ENCODE assay signal across 8 cellular contexts in genomic region chr12:81797100-81797499, GRCh38. TPM values are rescaled to one million over a fixed set of nuclear protein-coding genes. Genes with fewer than 3 reads are reported as not detected.
DNase-seq lines count a peak whose midpoint lies in the region; ATAC-seq and TF ChIP-seq lines count a peak whose summit lies in the region.

No MANE protein-coding gene starts in this region.

- TF ChIP-seq CTCF in heart left ventricle (IDR thresholded peaks at IDR 0.05) = peak in 7 of 12 donors; percentile 7 to 32 (median 28)
- no peak for TF ChIP-seq CTCF in left ventricle myocardium inferior (IDR thresholded peaks at IDR 0.05; ENCODE audit: borderline replicate concordance)
- peak; percentile 48 for TF ChIP-seq CTCF in LNCAP (IDR thresholded peaks at IDR 0.05)

- H3K4me1 ChIP-seq in heart left ventricle = no peaks in the 10 kb centered on the region
- H3K4me1 ChIP-seq in left ventricle myocardium inferior = no peaks in the 10 kb centered on the region

- ATAC-seq in heart left ventricle = no peak
- ATAC-seq in stimulated activated naive CD8-positive, alpha-beta T cell treated with anti-CD3 and anti-CD28 coated beads, Interleukin-15, Interleukin-2, amounts not matched to agents 100 U/mL and 50 U/mL, for 24 hours = no peak
- no peak for ATAC-seq in GM19463 (IDR thresholded peaks at IDR 0.05; ENCODE audit: unreplicated experiment)

- WGBS in heart left ventricle, 4 donors = 39 to 46% (median 43%) methylated on average over 3 of the region's 3 CpGs

- no peak for DNase-seq in heart left ventricle
- DNase-seq in left ventricle myocardium inferior = no peak
- peak; percentile 2 for DNase-seq in cerebellum (ENCODE audit: low spot score)
- no peak for DNase-seq in hypothalamus (lab: John Stamatoyannopoulos, UW)
- DNase-seq in stimulated activated naive CD8-positive, alpha-beta T cell treated with anti-CD3 and anti-CD28 coated beads, Interleukin-15, Interleukin-2, amounts not matched to agents 100 U/mL and 50 U/mL, for 24 hours = no peak
- DNase-seq in NCI-H510A (lab: John Stamatoyannopoulos, UW) = no peak

- no peak overlapping the region for H3K27ac ChIP-seq in heart left ventricle
- no peak overlapping the region for H3K27ac ChIP-seq in left ventricle myocardium inferior (replicated peaks)

- H3K4me3 ChIP-seq in heart left ventricle (no peak overlapping the region), left ventricle myocardium inferior (no peak overlapping the region)

- TF ChIP-seq POLR2A in heart left ventricle (IDR thresholded peaks at IDR 0.05) = no peak

- H3K9me3 ChIP-seq in heart left ventricle (no peaks in the 10 kb centered on the region), left ventricle myocardium inferior (replicated peaks) (no peaks in the 10 kb centered on the region)

- intact Hi-C loops in heart left ventricle (cut with DNase I) = no loop called here
- intact Hi-C loops in left ventricle myocardium inferior (cut with micrococcal nuclease) = no loop called here

- H3K27me3 ChIP-seq in heart left ventricle (no peaks in the 10 kb centered on the region), left ventricle myocardium inferior (ENCODE audit: low read depth) (peaks cover 4% of the 10 kb centered on the region)

- H3K36me3 ChIP-seq in heart left ventricle (no peaks in the 10 kb centered on the region), left ventricle myocardium inferior (no peaks in the 10 kb centered on the region)

RNA-seq across cellular contexts. Expression of gene PPFIA2, which starts 38.0 kb away (rescaled TPM):
- 1 to 10 TPM in 1 of 9 donors, under 1 TPM in 5, not detected in 3; 0.44 to 1.3 (median 0.53) TPM for total RNA-seq in heart left ventricle
- under 1 TPM; 0.08 to 0.15 TPM for polyA plus RNA-seq in heart left ventricle
- total RNA-seq in left ventricle myocardium inferior = 0.82 TPM
- 148 TPM for total RNA-seq in cerebellum

Comparison
In these comparisons a context has a peak if more than half of its experiments do, and no peak if none do; other contexts are left out.
1. RNA of gene PPFIA2, which starts 38.0 kb away (total RNA-seq): 148 TPM in cerebellum (single experiment); 0.82 TPM in left ventricle myocardium inferior (single experiment) and 0.44 to 1.3 TPM in heart left ventricle; every median in the first group is over 10 times any median in the second.